8 cellular contexts compared by ENCODE assay signal in the genomic region with DNA sequence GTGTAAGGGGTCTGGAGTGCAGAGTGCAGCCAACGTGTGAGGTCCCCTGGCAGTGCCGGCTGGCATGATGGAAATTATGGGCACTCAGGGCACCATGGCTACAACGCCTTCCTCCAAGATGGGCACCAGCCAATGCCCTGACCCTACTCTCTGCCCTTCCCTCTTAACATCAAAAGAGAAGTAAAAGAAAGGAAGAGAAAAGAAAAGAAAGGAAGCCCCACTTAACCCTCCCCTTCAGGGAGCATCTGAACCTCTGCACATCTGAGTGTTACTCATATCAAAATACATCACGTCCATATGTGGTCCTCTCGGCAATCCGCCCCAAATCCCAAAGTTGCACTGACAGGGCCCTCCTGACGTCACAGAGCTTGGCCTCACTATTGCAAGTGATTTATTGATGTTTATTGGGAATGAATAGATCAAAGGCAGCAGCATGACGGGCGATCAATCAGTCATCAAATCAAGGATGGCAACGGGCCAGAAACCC. TPM values are rescaled to one million over a fixed set of nuclear protein-coding genes. Genes with fewer than 3 reads are reported as not detected.
DNase-seq lines count a peak whose midpoint lies in the region; ATAC-seq and TF ChIP-seq lines count a peak whose summit lies in the region.

No MANE protein-coding gene starts in this region.

- H3K36me3 ChIP-seq in heart right ventricle = peaks cover 0 to 7% (median 0%) of the 10 kb centered on the region in 9 donors
- no peaks in the 10 kb centered on the region for H3K36me3 ChIP-seq in mucosa of rectum (ENCODE audit: control insufficient read depth in 2 of 2, insufficient read depth in 2 of 2, low read length in 2 of 2)
- H3K36me3 ChIP-seq in urinary bladder (ENCODE audit: insufficient read depth) = no peaks in the 10 kb centered on the region

- H3K4me1 ChIP-seq in heart right ventricle (peaks cover 6 to 47% (median 21%) of the 10 kb centered on the region in 9 donors), mucosa of rectum (ENCODE audit: control insufficient read depth in 2 of 2, insufficient read depth in 2 of 2, low read length in 2 of 2) (peaks cover 0 to 10% of the 10 kb centered on the region in 2 donors), urinary bladder (ENCODE audit: insufficient read depth) (peaks cover 2% of the 10 kb centered on the region)

- H3K27me3 ChIP-seq in heart right ventricle (peaks cover 0 to 39% (median 13%) of the 10 kb centered on the region in 7 donors), mucosa of rectum (ENCODE audit: control insufficient read depth in 2 of 2, insufficient read depth in 2 of 2, low read length in 2 of 2) (peaks cover 18 to 26% of the 10 kb centered on the region in 2 donors)

- 31 to 47% methylated on average over 10 of the region's 10 CpGs for WGBS in heart right ventricle, 2 donors
- WGBS in urinary bladder = 24% methylated on average over 10 of the region's 10 CpGs

- H3K9me3 ChIP-seq in heart right ventricle (no peaks in the 10 kb centered on the region), mucosa of rectum (ENCODE audit: control insufficient read depth in 2 of 2, low read length in 2 of 2) (no peaks in the 10 kb centered on the region)

- intact Hi-C loops in heart right ventricle (cut with DNase I) (no loop called here), cardiac septum (cut with DNase I) (loop anchor here (2.0 kb wide), 1 partner anchor 31 kb away; no protein-coding TSS in a partner anchor)

- no peak overlapping the region for H3K9ac ChIP-seq in mucosa of rectum (ENCODE audit: low read depth in 1 of 2, low read length in 2 of 2)

- H3K27ac ChIP-seq in heart right ventricle (peak overlapping the region in 5 of 10 donors; percentile 15 to 96 (median 94)), mucosa of rectum (ENCODE audit: low read depth in 2 of 2, low read length in 2 of 2) (no peak overlapping the region), urinary bladder (ENCODE audit: low read depth) (peak overlapping the region; percentile 45)

- DNase-seq in heart right ventricle = no peak
- DNase-seq in cardiac septum (ENCODE audit: low spot score) = no peak
- peak; percentile 26 to 61 for DNase-seq in cardiac fibroblast (ENCODE audit: low read depth in 2 of 2)
- DNase-seq in islet precursor cell = no peak
- DNase-seq in 8988T = no peak

- ATAC-seq in heart right ventricle (no peak), HG03342 (IDR thresholded peaks at IDR 0.05; ENCODE audit: unreplicated experiment) (no peak)

- TF ChIP-seq CTCF in heart right ventricle (IDR thresholded peaks at IDR 0.05) = no peak
- no peak for TF ChIP-seq CTCF in cardiac fibroblast (IDR thresholded peaks at IDR 0.05; ENCODE audit: low read depth, low read length)

- H3K4me3 ChIP-seq in heart right ventricle (peak overlapping the region in 9 of 10 donors; percentile 77 to 100 (median 92)), cardiac fibroblast (replicated peaks in 1 of 2; ENCODE audit: low read depth in 2 of 2, low read length in 2 of 2) (peak overlapping the region; percentile 69 to 80), mucosa of rectum (ENCODE audit: low read length in 2 of 2) (peak overlapping the region; percentile 66 to 70), urinary bladder (ENCODE audit: low read depth, low read length) (peak overlapping the region; percentile 89)

RNA-seq across cellular contexts. Expression of gene TSHZ3, which starts 1.4 kb away (rescaled TPM):
- 1 to 10 TPM; 2.1 to 5.0 (median 3.2) TPM for total RNA-seq in heart right ventricle
- 1 to 10 TPM; 1.7 to 2.3 TPM for polyA plus RNA-seq in heart right ventricle
- 5.2 TPM for total RNA-seq in cardiac septum
- total RNA-seq in urinary bladder = 25.9 TPM
- polyA plus RNA-seq in urinary bladder = 24.7 TPM

Comparison
In these comparisons a context has a peak if more than half of its experiments do, and no peak if none do; other contexts are left out.
1. DNase-seq: peak in cardiac fibroblast (2 of 2); none in heart right ventricle (0 of 2), cardiac septum (single experiment), islet precursor cell (single experiment) and 8988T (single experiment).
2. Peak in every context shown above with its lines, with median percentiles within 50 percentile points of each other: H3K4me3 ChIP-seq.